In genomic region chr5:112534564-112534963, GRCh38 we compare ENCODE assay signal across 1 cellular context.
TF ChIP-seq lines count a peak whose summit lies in the region.

No MANE protein-coding gene starts in this region.

TF ChIP-seq in HepG2, 621 proteins besides CTCF, POLR2A, EP300 and RAD21 (continued from another document):
- TF ChIP-seq PRDM10 (CRISPR knock-in tag; IDR thresholded peaks at IDR 0.05; ENCODE audit: low read depth) (no peak), JUND (CRISPR knock-in tag; IDR thresholded peaks at IDR 0.05) (no peak), PAX8 (CRISPR knock-in tag; IDR thresholded peaks at IDR 0.05; ENCODE audit: borderline replicate concordance) (no peak), ZNF468 (CRISPR knock-in tag; IDR thresholded peaks at IDR 0.05) (no peak)
